1 cellular context compared by ENCODE assay signal in the genomic region with DNA sequence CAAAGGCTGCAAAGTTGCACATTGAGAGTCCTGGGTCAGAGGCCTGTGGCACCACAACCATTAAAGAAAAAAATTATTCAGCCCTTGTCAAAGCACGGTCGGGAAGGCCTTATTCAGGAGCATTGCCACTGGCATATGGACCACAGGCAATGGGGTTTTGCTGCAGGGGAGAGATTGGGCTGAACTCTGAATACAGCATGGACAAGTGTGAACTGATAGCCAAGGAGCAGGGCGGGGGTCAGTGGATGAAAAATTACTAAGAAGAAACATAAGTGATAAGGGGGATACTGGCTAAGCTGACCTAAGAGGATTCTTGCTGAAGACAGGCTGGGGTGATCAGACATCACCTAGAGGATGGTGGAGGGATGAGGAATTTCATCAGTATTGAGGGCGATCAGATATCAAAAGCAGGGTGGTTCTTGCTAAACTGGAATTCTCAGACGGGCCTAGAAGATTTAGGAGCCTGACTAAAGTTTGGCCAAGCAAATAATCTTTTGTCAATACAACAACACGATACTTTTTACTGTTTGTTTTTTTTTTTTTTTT.
TF ChIP-seq lines count a peak whose summit lies in the region.

No MANE protein-coding gene starts in this region.

TF ChIP-seq in GM23338, 12 proteins besides CTCF, POLR2A, EP300 and RAD21:
- no peak for TF ChIP-seq CREB1 (CRISPR knock-in tag; IDR thresholded peaks at IDR 0.05; ENCODE audit: low read depth)
- TF ChIP-seq JUNB (IDR thresholded peaks at IDR 0.05; ENCODE audit: unreplicated experiment), result no peak
- no peak for TF ChIP-seq STAT1 (IDR thresholded peaks at IDR 0.05; ENCODE audit: unreplicated experiment)
- no peak for TF ChIP-seq POLR2AphosphoS5 (IDR thresholded peaks at IDR 0.05; ENCODE audit: low read depth)
- TF ChIP-seq, protein P1, sequence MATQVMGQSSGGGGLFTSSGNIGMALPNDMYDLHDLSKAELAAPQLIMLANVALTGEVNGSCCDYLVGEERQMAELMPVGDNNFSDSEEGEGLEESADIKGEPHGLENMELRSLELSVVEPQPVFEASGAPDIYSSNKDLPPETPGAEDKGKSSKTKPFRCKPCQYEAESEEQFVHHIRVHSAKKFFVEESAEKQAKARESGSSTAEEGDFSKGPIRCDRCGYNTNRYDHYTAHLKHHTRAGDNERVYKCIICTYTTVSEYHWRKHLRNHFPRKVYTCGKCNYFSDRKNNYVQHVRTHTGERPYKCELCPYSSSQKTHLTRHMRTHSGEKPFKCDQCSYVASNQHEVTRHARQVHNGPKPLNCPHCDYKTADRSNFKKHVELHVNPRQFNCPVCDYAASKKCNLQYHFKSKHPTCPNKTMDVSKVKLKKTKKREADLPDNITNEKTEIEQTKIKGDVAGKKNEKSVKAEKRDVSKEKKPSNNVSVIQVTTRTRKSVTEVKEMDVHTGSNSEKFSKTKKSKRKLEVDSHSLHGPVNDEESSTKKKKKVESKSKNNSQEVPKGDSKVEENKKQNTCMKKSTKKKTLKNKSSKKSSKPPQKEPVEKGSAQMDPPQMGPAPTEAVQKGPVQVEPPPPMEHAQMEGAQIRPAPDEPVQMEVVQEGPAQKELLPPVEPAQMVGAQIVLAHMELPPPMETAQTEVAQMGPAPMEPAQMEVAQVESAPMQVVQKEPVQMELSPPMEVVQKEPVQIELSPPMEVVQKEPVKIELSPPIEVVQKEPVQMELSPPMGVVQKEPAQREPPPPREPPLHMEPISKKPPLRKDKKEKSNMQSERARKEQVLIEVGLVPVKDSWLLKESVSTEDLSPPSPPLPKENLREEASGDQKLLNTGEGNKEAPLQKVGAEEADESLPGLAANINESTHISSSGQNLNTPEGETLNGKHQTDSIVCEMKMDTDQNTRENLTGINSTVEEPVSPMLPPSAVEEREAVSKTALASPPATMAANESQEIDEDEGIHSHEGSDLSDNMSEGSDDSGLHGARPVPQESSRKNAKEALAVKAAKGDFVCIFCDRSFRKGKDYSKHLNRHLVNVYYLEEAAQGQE (IDR thresholded peaks at IDR 0.05; ENCODE audit: unreplicated experiment), result no peak
- TF ChIP-seq, protein P2, sequence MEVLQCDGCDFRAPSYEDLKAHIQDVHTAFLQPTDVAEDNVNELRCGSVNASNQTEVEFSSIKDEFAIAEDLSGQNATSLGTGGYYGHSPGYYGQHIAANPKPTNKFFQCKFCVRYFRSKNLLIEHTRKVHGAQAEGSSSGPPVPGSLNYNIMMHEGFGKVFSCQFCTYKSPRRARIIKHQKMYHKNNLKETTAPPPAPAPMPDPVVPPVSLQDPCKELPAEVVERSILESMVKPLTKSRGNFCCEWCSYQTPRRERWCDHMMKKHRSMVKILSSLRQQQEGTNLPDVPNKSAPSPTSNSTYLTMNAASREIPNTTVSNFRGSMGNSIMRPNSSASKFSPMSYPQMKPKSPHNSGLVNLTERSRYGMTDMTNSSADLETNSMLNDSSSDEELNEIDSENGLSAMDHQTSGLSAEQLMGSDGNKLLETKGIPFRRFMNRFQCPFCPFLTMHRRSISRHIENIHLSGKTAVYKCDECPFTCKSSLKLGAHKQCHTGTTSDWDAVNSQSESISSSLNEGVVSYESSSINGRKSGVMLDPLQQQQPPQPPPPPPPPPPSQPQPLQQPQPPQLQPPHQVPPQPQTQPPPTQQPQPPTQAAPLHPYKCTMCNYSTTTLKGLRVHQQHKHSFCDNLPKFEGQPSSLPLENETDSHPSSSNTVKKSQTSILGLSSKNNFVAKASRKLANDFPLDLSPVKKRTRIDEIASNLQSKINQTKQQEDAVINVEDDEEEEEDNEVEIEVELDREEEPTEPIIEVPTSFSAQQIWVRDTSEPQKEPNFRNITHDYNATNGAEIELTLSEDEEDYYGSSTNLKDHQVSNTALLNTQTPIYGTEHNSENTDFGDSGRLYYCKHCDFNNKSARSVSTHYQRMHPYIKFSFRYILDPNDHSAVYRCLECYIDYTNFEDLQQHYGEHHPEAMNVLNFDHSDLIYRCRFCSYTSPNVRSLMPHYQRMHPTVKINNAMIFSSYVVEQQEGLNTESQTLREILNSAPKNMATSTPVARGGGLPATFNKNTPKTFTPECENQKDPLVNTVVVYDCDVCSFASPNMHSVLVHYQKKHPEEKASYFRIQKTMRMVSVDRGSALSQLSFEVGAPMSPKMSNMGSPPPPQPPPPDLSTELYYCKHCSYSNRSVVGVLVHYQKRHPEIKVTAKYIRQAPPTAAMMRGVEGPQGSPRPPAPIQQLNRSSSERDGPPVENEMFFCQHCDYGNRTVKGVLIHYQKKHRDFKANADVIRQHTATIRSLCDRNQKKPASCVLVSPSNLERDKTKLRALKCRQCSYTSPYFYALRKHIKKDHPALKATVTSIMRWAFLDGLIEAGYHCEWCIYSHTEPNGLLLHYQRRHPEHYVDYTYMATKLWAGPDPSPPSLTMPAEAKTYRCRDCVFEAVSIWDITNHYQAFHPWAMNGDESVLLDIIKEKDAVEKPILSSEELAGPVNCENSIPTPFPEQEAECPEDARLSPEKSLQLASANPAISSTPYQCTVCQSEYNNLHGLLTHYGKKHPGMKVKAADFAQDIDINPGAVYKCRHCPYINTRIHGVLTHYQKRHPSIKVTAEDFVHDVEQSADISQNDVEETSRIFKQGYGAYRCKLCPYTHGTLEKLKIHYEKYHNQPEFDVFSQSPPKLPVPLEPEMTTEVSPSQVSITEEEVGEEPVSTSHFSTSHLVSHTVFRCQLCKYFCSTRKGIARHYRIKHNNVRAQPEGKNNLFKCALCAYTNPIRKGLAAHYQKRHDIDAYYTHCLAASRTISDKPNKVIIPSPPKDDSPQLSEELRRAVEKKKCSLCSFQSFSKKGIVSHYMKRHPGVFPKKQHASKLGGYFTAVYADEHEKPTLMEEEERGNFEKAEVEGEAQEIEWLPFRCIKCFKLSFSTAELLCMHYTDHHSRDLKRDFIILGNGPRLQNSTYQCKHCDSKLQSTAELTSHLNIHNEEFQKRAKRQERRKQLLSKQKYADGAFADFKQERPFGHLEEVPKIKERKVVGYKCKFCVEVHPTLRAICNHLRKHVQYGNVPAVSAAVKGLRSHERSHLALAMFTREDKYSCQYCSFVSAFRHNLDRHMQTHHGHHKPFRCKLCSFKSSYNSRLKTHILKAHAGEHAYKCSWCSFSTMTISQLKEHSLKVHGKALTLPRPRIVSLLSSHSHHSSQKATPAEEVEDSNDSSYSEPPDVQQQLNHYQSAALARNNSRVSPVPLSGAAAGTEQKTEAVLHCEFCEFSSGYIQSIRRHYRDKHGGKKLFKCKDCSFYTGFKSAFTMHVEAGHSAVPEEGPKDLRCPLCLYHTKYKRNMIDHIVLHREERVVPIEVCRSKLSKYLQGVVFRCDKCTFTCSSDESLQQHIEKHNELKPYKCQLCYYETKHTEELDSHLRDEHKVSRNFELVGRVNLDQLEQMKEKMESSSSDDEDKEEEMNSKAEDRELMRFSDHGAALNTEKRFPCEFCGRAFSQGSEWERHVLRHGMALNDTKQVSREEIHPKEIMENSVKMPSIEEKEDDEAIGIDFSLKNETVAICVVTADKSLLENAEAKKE (CRISPR knock-in tag; IDR thresholded peaks at IDR 0.05), result no peak
- TF ChIP-seq ZNF331 (CRISPR knock-in tag; IDR thresholded peaks at IDR 0.05; ENCODE audit: low read depth), result no peak
- TF ChIP-seq EZH2 (IDR thresholded peaks at IDR 0.05; ENCODE audit: low read depth, unreplicated experiment), result no peak
- TF ChIP-seq NANOG (IDR thresholded peaks at IDR 0.05; ENCODE audit: borderline replicate concordance), result no peak
- TF ChIP-seq, protein P3, sequence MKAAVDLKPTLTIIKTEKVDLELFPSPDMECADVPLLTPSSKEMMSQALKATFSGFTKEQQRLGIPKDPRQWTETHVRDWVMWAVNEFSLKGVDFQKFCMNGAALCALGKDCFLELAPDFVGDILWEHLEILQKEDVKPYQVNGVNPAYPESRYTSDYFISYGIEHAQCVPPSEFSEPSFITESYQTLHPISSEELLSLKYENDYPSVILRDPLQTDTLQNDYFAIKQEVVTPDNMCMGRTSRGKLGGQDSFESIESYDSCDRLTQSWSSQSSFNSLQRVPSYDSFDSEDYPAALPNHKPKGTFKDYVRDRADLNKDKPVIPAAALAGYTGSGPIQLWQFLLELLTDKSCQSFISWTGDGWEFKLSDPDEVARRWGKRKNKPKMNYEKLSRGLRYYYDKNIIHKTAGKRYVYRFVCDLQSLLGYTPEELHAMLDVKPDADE (IDR thresholded peaks at IDR 0.05), result no peak
- TF ChIP-seq ZNF114 (CRISPR knock-in tag; IDR thresholded peaks at IDR 0.05), result no peak
- no peak for TF ChIP-seq EZH2phosphoT487 (IDR thresholded peaks at IDR 0.05; ENCODE audit: unreplicated experiment)
